In genomic region chr10:51675088-51675487, GRCh38 we compare ENCODE assay signal across 21 cellular contexts.
"Had no signal": no experiment of that assay in that cellular context is flagged by ENCODE, and none has a peak within 500 bp of the region (broad histone marks: within the 10 kb centered on the region; RNA-seq: fewer than 3 reads in every experiment).

No MANE protein-coding gene starts in this region.

- ATAC-seq: activated CD8-positive, alpha-beta T cell treated with anti-CD3 and anti-CD28 coated beads for 36 hours; activated naive CD8-positive, alpha-beta T cell treated with anti-CD3 and anti-CD28 coated beads, Interleukin-2, amount 50 U/mL, for 24 hours; activated T-cell treated with anti-CD3 and anti-CD28 coated beads, Interleukin-2, amount 50 U/mL, for 4 hours; activated T-helper 17 cell treated with anti-CD3 and anti-CD28 coated beads, Interleukin-2, amount 50 U/mL, for 72 hours; heart right ventricle; stimulated activated memory B cell treated with anti-CD40 and anti-IgM and Interleukin-4, amounts not matched to agents 10 μg/mL and 1 μg/mL and 100 μg/mL, for 72 hours; stimulated activated naive CD8-positive, alpha-beta T cell treated with anti-CD3 and anti-CD28 coated beads, Interleukin-15, amount 100 ng/mL, for 72 hours had no signal

- DNase-seq: activated B cell treated with CpG ODN at 0.5 μM for 24 hours; activated CD4-positive, alpha-beta T cell treated with anti-CD3 and anti-CD28 coated beads, Interleukin-2, amount 50 U/mL, for 1 hour; activated CD8-positive, alpha-beta T cell treated with anti-CD3 and anti-CD28 coated beads for 36 hours; activated naive CD8-positive, alpha-beta T cell treated with anti-CD3 and anti-CD28 coated beads, Interleukin-2, amount 50 U/mL, for 24 hours; activated T-cell treated with anti-CD3 and anti-CD28 coated beads, Interleukin-2, amount 50 U/mL, for 4 hours; aorta; cortex of kidney; foreskin melanocyte; heart right ventricle; naive B cell; nephron progenitor cell; ovary; sigmoid colon; stimulated activated CD4-positive, alpha-beta T cell treated with anti-CD3 and anti-CD28 coated beads, Interleukin-1b, Interleukin-23, amount 100 ng/mL, for 48 hours; stimulated activated CD4-positive, alpha-beta T cell treated with anti-CD3 and anti-CD28 coated beads, Interleukin-4, amount 100 ng/mL, for 4 hours; stimulated activated CD8-positive, alpha-beta memory T cell treated with anti-CD3 and anti-CD28 coated beads, Interleukin-4, amount 100 ng/mL, for 48 hours; stimulated activated naive CD8-positive, alpha-beta T cell treated with anti-CD3 and anti-CD28 coated beads, Interleukin-15, amount 100 ng/mL, for 72 hours; thyroid gland; upper lobe of left lung had no signal
